In the genomic region with DNA sequence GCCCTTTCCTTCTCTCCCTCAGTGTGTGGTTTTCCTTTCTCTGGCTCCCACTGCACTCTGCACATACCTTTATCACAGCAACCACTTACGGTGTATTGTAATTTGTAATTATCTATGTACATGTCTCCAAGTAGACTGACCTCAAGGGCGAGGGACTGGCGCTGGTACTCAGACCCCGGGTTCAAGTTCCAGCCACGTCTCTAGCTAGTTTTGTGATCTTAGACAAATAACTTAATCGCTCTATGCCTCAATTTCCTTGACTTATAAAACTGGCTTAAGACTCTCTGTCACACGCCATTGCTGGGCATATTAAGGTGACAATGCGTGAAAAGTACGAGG, we compare ENCODE assay signal across 8 cellular contexts. TPM values are rescaled to one million over a fixed set of nuclear protein-coding genes. Genes with fewer than 3 reads are reported as not detected.
DNase-seq lines count a peak whose midpoint lies in the region; ATAC-seq and TF ChIP-seq lines count a peak whose summit lies in the region.

No MANE protein-coding gene starts in this region.

- H3K4me3 ChIP-seq in thoracic aorta: peak overlapping the region; percentile 85

- TF ChIP-seq CTCF in thoracic aorta (IDR thresholded peaks at IDR 0.05): no peak

- peak overlapping the region; percentile 98 for H3K27ac Mint-ChIP-seq in activated naive CD8-positive, alpha-beta T cell treated with anti-CD3 and anti-CD28 coated beads, Interleukin-2, amount 50 U/mL, for 24 hours

- peaks cover 16 to 37% of the 10 kb centered on the region in 2 donors for H3K4me1 ChIP-seq in thoracic aorta (ENCODE audit: control insufficient read depth in 1 of 2, low read depth in 2 of 2)

- H3K27ac ChIP-seq in layer of hippocampus (ENCODE audit: low read depth, low read length): peak overlapping the region; percentile 79
- H3K27ac ChIP-seq in thoracic aorta: peak overlapping the region; percentile 71 to 83

- ATAC-seq in activated naive CD8-positive, alpha-beta T cell treated with anti-CD3 and anti-CD28 coated beads, Interleukin-2, amount 50 U/mL, for 24 hours: no peak
- ATAC-seq in thoracic aorta (ENCODE audit: insufficient number of reproducible peaks, low FRiP score, low read depth) (no peak), GM21723 (IDR thresholded peaks at IDR 0.05; ENCODE audit: unreplicated experiment) (no peak), GM21576 (IDR thresholded peaks at IDR 0.05; ENCODE audit: unreplicated experiment) (no peak)

- H3K4me1 Mint-ChIP-seq in activated naive CD8-positive, alpha-beta T cell treated with anti-CD3 and anti-CD28 coated beads, Interleukin-2, amount 50 U/mL, for 24 hours: peaks cover 38% of the 10 kb centered on the region

- H3K36me3 ChIP-seq in thoracic aorta: no peaks in the 10 kb centered on the region

- H3K4me3 Mint-ChIP-seq in activated naive CD8-positive, alpha-beta T cell treated with anti-CD3 and anti-CD28 coated beads, Interleukin-2, amount 50 U/mL, for 24 hours: peak overlapping the region; percentile 89

- peaks cover 3% of the 10 kb centered on the region for H3K27me3 Mint-ChIP-seq in activated naive CD8-positive, alpha-beta T cell treated with anti-CD3 and anti-CD28 coated beads, Interleukin-2, amount 50 U/mL, for 24 hours

- no peaks in the 10 kb centered on the region for H3K9me3 ChIP-seq in thoracic aorta

- DNase-seq in activated CD8-positive, alpha-beta memory T cell treated with anti-CD3 and anti-CD28 coated beads, Interleukin-2, amount 50 U/mL, for 48 hours: peak; percentile 60
- DNase-seq in activated CD8-positive, alpha-beta memory T cell treated with anti-CD3 and anti-CD28 coated beads, Interleukin-2, amount 50 U/mL, for 4 hours: no peak
- no peak for DNase-seq in activated naive CD8-positive, alpha-beta T cell treated with anti-CD3 and anti-CD28 coated beads, Interleukin-2, amount 50 U/mL, for 24 hours
- no peak for DNase-seq in thoracic aorta (ENCODE audit: low spot score)
- DNase-seq in T-helper 9 cell: no peak

- no peaks in the 10 kb centered on the region for H3K9me3 Mint-ChIP-seq in activated naive CD8-positive, alpha-beta T cell treated with anti-CD3 and anti-CD28 coated beads, Interleukin-2, amount 50 U/mL, for 24 hours

- no peaks in the 10 kb centered on the region for H3K27me3 ChIP-seq in layer of hippocampus (ENCODE audit: control insufficient read depth, insufficient read depth, low read length)
- H3K27me3 ChIP-seq in thoracic aorta (replicated peaks; ENCODE audit: insufficient read depth): no peaks in the 10 kb centered on the region

- H3K36me3 Mint-ChIP-seq in activated naive CD8-positive, alpha-beta T cell treated with anti-CD3 and anti-CD28 coated beads, Interleukin-2, amount 50 U/mL, for 24 hours (ENCODE audit: low read depth): peaks cover 4% of the 10 kb centered on the region

RNA-seq across cellular contexts. Expression of gene SENP2, which starts 0.6 kb away (rescaled TPM):
- total RNA-seq in thoracic aorta: 10 to 100 TPM; 23.2 to 49.0 TPM

RNA-seq across cellular contexts. Expression of gene LIPH, which starts 33.1 kb away (rescaled TPM):
- total RNA-seq in thoracic aorta: 1 to 10 TPM; 2.0 to 4.5 TPM
